In the genomic region with DNA sequence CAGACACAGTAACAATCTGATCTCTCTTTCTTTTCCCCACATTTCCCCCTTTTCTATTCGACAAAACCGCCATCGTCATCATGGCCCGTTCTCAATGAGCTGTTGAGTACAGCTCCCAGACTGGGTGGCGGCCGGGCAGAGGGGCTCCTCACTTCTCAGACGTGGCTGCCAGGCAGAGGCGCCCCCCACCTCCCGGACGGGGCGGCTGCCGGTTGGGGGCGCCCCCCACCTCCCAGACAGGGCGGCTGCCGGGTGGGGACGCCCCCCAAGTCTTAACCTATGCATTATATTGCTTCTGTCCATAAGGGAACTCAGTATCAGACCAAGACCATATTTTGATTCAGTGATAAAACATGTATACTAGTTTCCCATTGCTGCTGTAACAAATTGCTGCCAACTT, we compare ENCODE assay signal across 13 cellular contexts. TPM values are rescaled to one million over a fixed set of nuclear protein-coding genes. Genes with fewer than 3 reads are reported as not detected.
DNase-seq lines count a peak whose midpoint lies in the region; TF ChIP-seq lines count a peak whose summit lies in the region.
"Not testable (repeated sequence)": the region's sequence is repeated elsewhere in the genome, so short reads cannot be mapped to it uniquely, and the experiment has no call there.
"Had no signal": no experiment of that assay in that cellular context is flagged by ENCODE, and none has a peak within 500 bp of the region (broad histone marks: within the 10 kb centered on the region; RNA-seq: fewer than 3 reads in every experiment).

No MANE protein-coding gene starts in this region.

- H3K4me1 ChIP-seq in esophagus muscularis mucosa = not testable (repeated sequence)

- TF ChIP-seq CTCF in esophagus muscularis mucosa (IDR thresholded peaks at IDR 0.05) = not testable (repeated sequence)

- H3K9me3 ChIP-seq in esophagus muscularis mucosa = not testable (repeated sequence)

- peak; percentile 54 for DNase-seq in activated effector memory CD4-positive, alpha-beta T cell treated with anti-CD3 and anti-CD28 coated beads, Interleukin-2, amount 50 U/mL, for 16 hours
- DNase-seq in esophagus muscularis mucosa (ENCODE audit: extremely low spot score) = peak; percentile 77

- not testable (repeated sequence) for H3K27me3 ChIP-seq in esophagus muscularis mucosa

- TF ChIP-seq EP300 in esophagus muscularis mucosa (IDR thresholded peaks at IDR 0.05) = not testable (repeated sequence)

- intact Hi-C loops in esophagus muscularis mucosa (cut with DNase I) = not testable (repeated sequence)

- H3K4me3 ChIP-seq in esophagus muscularis mucosa = not testable (repeated sequence)

- H3K36me3 ChIP-seq in esophagus muscularis mucosa = not testable (repeated sequence)

- TF ChIP-seq POLR2A in esophagus muscularis mucosa (IDR thresholded peaks at IDR 0.05; ENCODE audit: low read depth) = not testable (repeated sequence)

- not testable (repeated sequence) for H3K27ac ChIP-seq in esophagus muscularis mucosa (replicated peaks in 1 of 4)

- WGBS in esophagus muscularis mucosa = 92% methylated on average over 16 of the region's 16 CpGs

RNA-seq across cellular contexts. Expression of a gene that starts 5.8 kb away (rescaled TPM):
- total RNA-seq in esophagus muscularis mucosa = not detected
- total RNA-seq: A172; A673; B cell; Caco-2; Calu3; CD4-positive, alpha-beta memory T cell; CD4-positive, alpha-beta T cell; CD4-positive, CD25-positive, alpha-beta regulatory T cell; CD8-positive, alpha-beta memory T cell; CD8-positive, alpha-beta T cell; Daoy had no signal
